1 cellular context compared by ENCODE assay signal in genomic region chr20:22791877-22792525, GRCh38.
TF ChIP-seq lines count a peak whose summit lies in the region.

No MANE protein-coding gene starts in this region.

TF ChIP-seq in HCT116, 20 proteins besides CTCF, POLR2A, EP300 and RAD21 (continued from another document):
- TF ChIP-seq ZFX (IDR thresholded peaks at IDR 0.05) (no peak), SIN3A (IDR thresholded peaks at IDR 0.05; ENCODE audit: low read depth) (no peak), FOSL1 (IDR thresholded peaks at IDR 0.05; ENCODE audit: low read depth) (no peak), ZNF274 (IDR thresholded peaks at IDR 0.05; ENCODE audit: low read depth, low read length) (no peak), POLR2AphosphoS5 (IDR thresholded peaks at IDR 0.05; ENCODE audit: low read depth, low read length) (no peak), SP1 (IDR thresholded peaks at IDR 0.05; ENCODE audit: low read depth) (no peak), CEBPB (IDR thresholded peaks at IDR 0.05; ENCODE audit: low read depth) (no peak)
